ENCODE assay signal across 20 cellular contexts in the genomic region with DNA sequence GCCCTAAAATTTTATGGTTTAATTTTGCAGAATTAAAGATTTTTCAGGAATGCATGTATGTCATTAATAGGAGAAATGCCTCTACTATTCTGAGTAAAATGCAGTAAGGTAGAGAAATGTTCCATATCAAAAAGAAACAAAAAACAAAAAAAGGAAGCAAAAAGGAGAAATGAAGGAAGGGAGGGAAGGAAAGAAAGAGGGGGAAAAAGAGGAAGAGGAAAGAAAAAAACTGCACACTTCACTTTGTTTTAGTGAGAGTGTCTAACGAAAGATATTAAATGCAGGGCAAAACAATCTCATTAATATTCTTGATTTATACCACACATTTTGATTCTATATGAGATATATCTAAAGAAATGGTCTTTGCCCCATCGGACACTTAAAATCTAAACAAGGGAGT.
"Had no signal": no experiment of that assay in that cellular context is flagged by ENCODE, and none has a peak within 500 bp of the region (broad histone marks: within the 10 kb centered on the region; RNA-seq: fewer than 3 reads in every experiment).

No MANE protein-coding gene starts in this region.

- H3K4me3 Mint-ChIP-seq: activated B cell treated with CpG ODN at 0.5 μM for 24 hours; activated naive CD4-positive, alpha-beta T cell treated with anti-CD3 and anti-CD28 coated beads for 36 hours; activated naive CD8-positive, alpha-beta T cell treated with anti-CD3 and anti-CD28 coated beads, Interleukin-2, amount 50 U/mL, for 24 hours; activated T-cell treated with anti-CD3 and anti-CD28 coated beads, Interleukin-2, amount 50 U/mL, for 4 hours; brain; immature natural killer cell; neural crest cell; stimulated activated effector memory CD8-positive, alpha-beta T cell treated with anti-CD3 and anti-CD28 coated beads, Interleukin-12 subunit alpha, Interleukin-12 subunit beta, amount 100 ng/mL, for 72 hours had no signal

- H3K27ac Mint-ChIP-seq: activated B cell treated with CpG ODN at 0.5 μM for 24 hours; activated naive CD4-positive, alpha-beta T cell treated with anti-CD3 and anti-CD28 coated beads for 36 hours; activated naive CD8-positive, alpha-beta T cell treated with anti-CD3 and anti-CD28 coated beads, Interleukin-2, amount 50 U/mL, for 24 hours; brain; immature natural killer cell; stimulated activated effector memory CD8-positive, alpha-beta T cell treated with anti-CD3 and anti-CD28 coated beads, Interleukin-12 subunit alpha, Interleukin-12 subunit beta, amount 100 ng/mL, for 72 hours had no signal

- H3K9me3 Mint-ChIP-seq: activated B cell treated with CpG ODN at 0.5 μM for 24 hours; activated naive CD4-positive, alpha-beta T cell treated with anti-CD3 and anti-CD28 coated beads for 36 hours; activated naive CD8-positive, alpha-beta T cell treated with anti-CD3 and anti-CD28 coated beads, Interleukin-2, amount 50 U/mL, for 24 hours; activated T-cell treated with anti-CD3 and anti-CD28 coated beads, Interleukin-2, amount 50 U/mL, for 4 hours; immature natural killer cell; neural crest cell; stimulated activated effector memory CD8-positive, alpha-beta T cell treated with anti-CD3 and anti-CD28 coated beads, Interleukin-12 subunit alpha, Interleukin-12 subunit beta, amount 100 ng/mL, for 72 hours had no signal

- H3K36me3 Mint-ChIP-seq: brain; stimulated activated effector memory CD8-positive, alpha-beta T cell treated with anti-CD3 and anti-CD28 coated beads, Interleukin-12 subunit alpha, Interleukin-12 subunit beta, amount 100 ng/mL, for 72 hours had no signal

- H3K4me1 Mint-ChIP-seq: immature natural killer cell, neural crest cell had no signal

- ATAC-seq: activated naive CD8-positive, alpha-beta T cell treated with anti-CD3 and anti-CD28 coated beads, Interleukin-2, amount 50 U/mL, for 24 hours; activated T-cell treated with anti-CD3 and anti-CD28 coated beads, Interleukin-2, amount 50 U/mL, for 4 hours; pancreas; sciatic nerve; stimulated activated effector memory CD8-positive, alpha-beta T cell treated with anti-CD3 and anti-CD28 coated beads, Interleukin-12 subunit alpha, Interleukin-12 subunit beta, amount 100 ng/mL, for 72 hours had no signal

- DNase-seq: activated B cell treated with CpG ODN at 0.5 μM for 24 hours; activated CD4-positive, alpha-beta T cell treated with anti-CD3 and anti-CD28 coated beads for 4 hours; activated CD8-positive, alpha-beta memory T cell treated with anti-CD3 and anti-CD28 coated beads, Interleukin-2, amount 50 U/mL, for 4 hours; activated naive CD4-positive, alpha-beta T cell treated with anti-CD3 and anti-CD28 coated beads for 36 hours; activated naive CD8-positive, alpha-beta T cell treated with anti-CD3 and anti-CD28 coated beads, Interleukin-2, amount 50 U/mL, for 24 hours; activated T-cell treated with anti-CD3 and anti-CD28 coated beads, Interleukin-2, amount 50 U/mL, for 4 hours; anterior cingulate cortex; caudate nucleus; dorsolateral prefrontal cortex; immature natural killer cell; kidney glomerular epithelial cell; left ventricle myocardium inferior; mammary epithelial cell; pancreas; stimulated activated CD4-positive, alpha-beta T cell treated with anti-CD3 and anti-CD28 coated beads, Interleukin-4, amount 100 ng/mL, for 24 hours; upper lobe of left lung had no signal

- H3K27me3 Mint-ChIP-seq: activated B cell treated with CpG ODN at 0.5 μM for 24 hours; activated naive CD8-positive, alpha-beta T cell treated with anti-CD3 and anti-CD28 coated beads, Interleukin-2, amount 50 U/mL, for 24 hours; brain had no signal
